Comparison of ENCODE assay signal across 27 cellular contexts in genomic region chr22:33114570-33114969, GRCh38. TPM values are rescaled to one million over a fixed set of nuclear protein-coding genes. Genes with fewer than 3 reads are reported as not detected.
"Had no signal": no experiment of that assay in that cellular context is flagged by ENCODE, and none has a peak within 500 bp of the region (broad histone marks: within the 10 kb centered on the region; RNA-seq: fewer than 3 reads in every experiment).

No MANE protein-coding gene starts in this region.

- H3K4me3 Mint-ChIP-seq: activated B cell treated with CpG ODN at 0.5 μM for 24 hours; activated CD4-positive, alpha-beta T cell treated with anti-CD3 and anti-CD28 coated beads for 36 hours; activated T-cell treated with anti-CD3 and anti-CD28 coated beads, Interleukin-2, amount 50 U/mL, for 24 hours; activated T-helper 17 cell treated with anti-CD3 and anti-CD28 coated beads, Interleukin-2, amount 50 U/mL, for 72 hours; immature natural killer cell; mesothelial cell of epicardium; natural killer cell had no signal

- H2AFZ ChIP-seq: hepatocyte had no signal

- H3K27me3 ChIP-seq: adrenal gland, ascending aorta, hepatocyte, left lung, upper lobe of left lung had no signal

- H3K27me3 Mint-ChIP-seq: activated CD4-positive, alpha-beta T cell treated with anti-CD3 and anti-CD28 coated beads for 36 hours; activated T-cell treated with anti-CD3 and anti-CD28 coated beads, Interleukin-2, amount 50 U/mL, for 24 hours; progenitor cell of endocrine pancreas had no signal

- ATAC-seq: activated CD4-positive, alpha-beta T cell treated with anti-CD3 and anti-CD28 coated beads for 36 hours; activated naive CD4-positive, alpha-beta T cell treated with anti-CD3 and anti-CD28 coated beads, Interleukin-2, amount 50 U/mL, for 72 hours; activated T-helper 17 cell treated with anti-CD3 and anti-CD28 coated beads, Interleukin-2, amount 50 U/mL, for 72 hours; left lung; natural killer cell had no signal

- H3K36me3 ChIP-seq: adrenal gland, ascending aorta, left lung, thoracic aorta, upper lobe of left lung had no signal

- H3K27ac ChIP-seq: adrenal gland, ascending aorta, hepatocyte, left lung, thoracic aorta, upper lobe of left lung had no signal

- H3K9me3 Mint-ChIP-seq: activated B cell treated with CpG ODN at 0.5 μM for 24 hours; activated naive CD4-positive, alpha-beta T cell treated with anti-CD3 and anti-CD28 coated beads, Interleukin-2, amount 50 U/mL, for 72 hours; activated T-cell treated with anti-CD3 and anti-CD28 coated beads, Interleukin-2, amount 50 U/mL, for 24 hours; mesothelial cell of epicardium; natural killer cell had no signal

- H3K79me2 ChIP-seq: hepatocyte had no signal

- H3K4me1 Mint-ChIP-seq: activated T-helper 17 cell treated with anti-CD3 and anti-CD28 coated beads, Interleukin-2, amount 50 U/mL, for 72 hours had no signal

- H3K27ac Mint-ChIP-seq: activated B cell treated with CpG ODN at 0.5 μM for 24 hours; activated CD4-positive, alpha-beta T cell treated with anti-CD3 and anti-CD28 coated beads for 36 hours; activated naive CD4-positive, alpha-beta T cell treated with anti-CD3 and anti-CD28 coated beads, Interleukin-2, amount 50 U/mL, for 72 hours; activated T-cell treated with anti-CD3 and anti-CD28 coated beads, Interleukin-2, amount 50 U/mL, for 24 hours; activated T-helper 17 cell treated with anti-CD3 and anti-CD28 coated beads, Interleukin-2, amount 50 U/mL, for 72 hours; immature natural killer cell; mesothelial cell of epicardium; natural killer cell; progenitor cell of endocrine pancreas had no signal

- H3K9me3 ChIP-seq: adrenal gland, ascending aorta, left lung, thoracic aorta, upper lobe of left lung had no signal

- H3K4me2 ChIP-seq: hepatocyte had no signal

- H3K4me3 ChIP-seq: adrenal gland, ascending aorta, hepatocyte, left lung, lung, thoracic aorta, upper lobe of left lung had no signal

- DNase-seq: activated B cell treated with CpG ODN at 0.5 μM for 24 hours; activated CD4-positive, alpha-beta T cell treated with anti-CD3 and anti-CD28 coated beads for 36 hours; activated CD4-positive, alpha-beta T cell treated with anti-CD3 and anti-CD28 coated beads, Interleukin-2, amount 50 U/mL, for 4 hours; activated CD8-positive, alpha-beta memory T cell treated with anti-CD3 and anti-CD28 coated beads for 24 hours; activated CD8-positive, alpha-beta memory T cell treated with anti-CD3 and anti-CD28 coated beads, Interleukin-2, amount 50 U/mL, for 4 hours; activated T-cell treated with anti-CD3 and anti-CD28 coated beads, Interleukin-2, amount 50 U/mL, for 24 hours; adrenal gland; central memory CD4-positive, alpha-beta T cell; dermis blood vessel endothelial cell; effector CD8-positive, alpha-beta T cell; glutamatergic neuron; immature natural killer cell; kidney glomerular epithelial cell; left lung; natural killer cell; stimulated activated CD4-positive, alpha-beta T cell treated with anti-CD3 and anti-CD28 coated beads, Interleukin-4, amount 100 ng/mL, for 1 hour; stimulated activated naive CD4-positive, alpha-beta T cell treated with Interleukin-2 at 50 U/mL for 16 hours; upper lobe of left lung had no signal

- H3K36me3 Mint-ChIP-seq: activated naive CD4-positive, alpha-beta T cell treated with anti-CD3 and anti-CD28 coated beads, Interleukin-2, amount 50 U/mL, for 72 hours; immature natural killer cell; mesothelial cell of epicardium; natural killer cell had no signal

- H3K4me1 ChIP-seq: ascending aorta, left lung, upper lobe of left lung had no signal

RNA-seq across cellular contexts. Expression of gene SYN3, which starts 56.4 kb away (rescaled TPM):
- total RNA-seq: activated CD4-positive, alpha-beta T cell treated with anti-CD3 and anti-CD28 coated beads for 36 hours; activated naive CD4-positive, alpha-beta T cell treated with anti-CD3 and anti-CD28 coated beads, Interleukin-2, amount 50 U/mL, for 72 hours; activated T-helper 17 cell treated with anti-CD3 and anti-CD28 coated beads, Interleukin-2, amount 50 U/mL, for 72 hours; ascending aorta; osteocyte; thoracic aorta had no signal
